ENCODE assay signal across 8 cellular contexts in genomic region chr4:173505924-173506779, GRCh38. TPM values are rescaled to one million over a fixed set of nuclear protein-coding genes. Genes with fewer than 3 reads are reported as not detected.
A peak's percentile ranks its signal among the peaks of the same experiment; 100 is the strongest.
DNase-seq lines count a peak whose midpoint lies in the region; ATAC-seq and TF ChIP-seq lines count a peak whose summit lies in the region.

No MANE protein-coding gene starts in this region.

- H3K27ac ChIP-seq in heart left ventricle, result peak overlapping the region; percentile 38 to 94 (median 83)

- TF ChIP-seq CTCF in heart left ventricle (IDR thresholded peaks at IDR 0.05), result peak; percentile 49 to 82 (median 72)

- peaks cover 88% of the 10 kb centered on the region for H3K27me3 Mint-ChIP-seq in activated naive CD4-positive, alpha-beta T cell treated with anti-CD3 and anti-CD28 coated beads for 36 hours (ENCODE audit: low read depth)

- 23 to 30% (median 24%) methylated on average over 20 of the region's 20 CpGs for WGBS in heart left ventricle, 4 donors

- H3K36me3 ChIP-seq in heart left ventricle, result peaks cover 0 to 3% (median 0%) of the 10 kb centered on the region in 9 donors

- peak overlapping the region; percentile 12 for H3K4me3 Mint-ChIP-seq in activated naive CD4-positive, alpha-beta T cell treated with anti-CD3 and anti-CD28 coated beads for 36 hours

- H3K4me3 ChIP-seq in heart left ventricle, result peak overlapping the region in 11 of 12 donors; percentile 14 to 61 (median 46)

- TF ChIP-seq POLR2A in heart left ventricle (IDR thresholded peaks at IDR 0.05), result no peak

- peaks cover 0 to 41% (median 23%) of the 10 kb centered on the region in 12 donors for H3K4me1 ChIP-seq in heart left ventricle

- CTCF ChIA-PET in activated naive CD4-positive, alpha-beta T cell treated with anti-CD3 and anti-CD28 coated beads for 36 hours (lab: Charles Lee), result interaction anchor here (0.6 to 1.9 kb wide), 15 partner anchors 10 to 617 kb away, joined by 3 to 7 read pairs (median 3); no protein-coding TSS in a partner anchor

- ATAC-seq in GM19023 (IDR thresholded peaks at IDR 0.05; ENCODE audit: unreplicated experiment) (peak; percentile 66), HG03045 (IDR thresholded peaks at IDR 0.05; ENCODE audit: unreplicated experiment) (peak; percentile 67), heart left ventricle (peak; percentile 48 to 75 (median 68))

- H3K4me1 Mint-ChIP-seq in activated naive CD4-positive, alpha-beta T cell treated with anti-CD3 and anti-CD28 coated beads for 36 hours (ENCODE audit: low read depth), result peaks cover 38% of the 10 kb centered on the region

- peaks cover 3% of the 10 kb centered on the region for H3K9me3 Mint-ChIP-seq in activated naive CD4-positive, alpha-beta T cell treated with anti-CD3 and anti-CD28 coated beads for 36 hours

- H3K27me3 ChIP-seq in heart left ventricle, result peaks cover 0 to 95% (median 10%) of the 10 kb centered on the region in 9 donors

- DNase-seq in DMS53 (lab: John Stamatoyannopoulos, UW) (peak; percentile 74), NCI-H2081 (lab: John Stamatoyannopoulos, UW) (peak; percentile 52 to 60), heart left ventricle (peak; percentile 64 to 76 (median 73)), retina (peak; percentile 44), T1000 (lab: John Stamatoyannopoulos, UW) (no peak)
- peak; percentile 74 for DNase-seq in activated naive CD4-positive, alpha-beta T cell treated with anti-CD3 and anti-CD28 coated beads for 36 hours

- H3K9me3 ChIP-seq in heart left ventricle, result no peaks in the 10 kb centered on the region

- H3K36me3 Mint-ChIP-seq in activated naive CD4-positive, alpha-beta T cell treated with anti-CD3 and anti-CD28 coated beads for 36 hours (ENCODE audit: low read depth), result peaks cover 13% of the 10 kb centered on the region

- no peak overlapping the region for H3K27ac Mint-ChIP-seq in activated naive CD4-positive, alpha-beta T cell treated with anti-CD3 and anti-CD28 coated beads for 36 hours

- intact Hi-C loops in activated naive CD4-positive, alpha-beta T cell treated with anti-CD3 and anti-CD28 coated beads for 36 hours (cut with micrococcal nuclease), result loop anchor here (1.0 to 10.0 kb wide), 9 partner anchors 134 to 811 kb away; partner anchors contain the start of genes CEP44, FBXO8 and SAP30
- intact Hi-C loops in heart left ventricle (cut with DNase I), result loop anchor here (2.0 to 10.0 kb wide), 15 partner anchors 239 to 811 kb away; no protein-coding TSS in a partner anchor

RNA-seq across cellular contexts. Expression of gene HAND2, which starts 23.9 kb away (rescaled TPM):
- not detected for total RNA-seq in activated naive CD4-positive, alpha-beta T cell treated with anti-CD3 and anti-CD28 coated beads for 36 hours
- total RNA-seq in heart left ventricle, result 100 to 1,000 TPM in 8 of 9 donors, 10 to 100 TPM in 1; 89.3 to 188 (median 129) TPM
- polyA plus RNA-seq in heart left ventricle, result 100 to 1,000 TPM in 1 of 2 donors, 10 to 100 TPM in 1; 72.8 to 105 TPM

Comparison
In these comparisons a context has a peak if more than half of its experiments do, and no peak if none do; other contexts are left out.
1. RNA of gene HAND2, which starts 23.9 kb away (total RNA-seq): 89.3 to 188 TPM in heart left ventricle; not detected in activated naive CD4-positive, alpha-beta T cell treated with anti-CD3 and anti-CD28 coated beads for 36 hours; every median in the first group is over 10 times any median in the second.
2. Peak in every context shown above with its lines, with median percentiles within 50 percentile points of each other: ATAC-seq.